In genomic region chr2:142415461-142415860, GRCh38 we compare ENCODE assay signal across 23 cellular contexts.
"Had no signal": no experiment of that assay in that cellular context is flagged by ENCODE, and none has a peak within 500 bp of the region (broad histone marks: within the 10 kb centered on the region; RNA-seq: fewer than 3 reads in every experiment).

No MANE protein-coding gene starts in this region.

- DNase-seq: activated CD4-positive, alpha-beta memory T cell treated with anti-CD3 and anti-CD28 coated beads, Interleukin-2, amount 10 ng/mL, durations not matched to agents 7 days and 5 days; activated CD4-positive, alpha-beta T cell treated with anti-CD3 and anti-CD28 coated beads, Interleukin-2, amount 50 U/mL, for 1 hour; activated CD4-positive, CD25-positive, alpha-beta regulatory T cell; activated gamma-delta T cell; activated naive CD4-positive, alpha-beta T cell treated with anti-CD3 and anti-CD28 coated beads for 36 hours; activated T-cell treated with anti-CD3 and anti-CD28 coated beads for 4 hours; activated T-cell treated with anti-CD3 and anti-CD28 coated beads, Interleukin-2, amount 50 U/mL, for 48 hours; anterior cingulate cortex; KG1; NCI-H1092; NCI-H1417; NCI-H1930; NCI-H2171; NCI-H2227 treated with DMSO at 0.1 percent for 48 hours; NCI-H524 treated with DMSO at 0.1 percent for 48 hours; NCI-H82; NK-92 treated with Interleukin-12 subunit alpha and Interleukin-12 subunit beta, amount 100 ng/mL, for 24 hours; PC-3; SHP77 treated with DMSO at 0.1 percent for 48 hours; T-helper 17 cell; T-helper 9 cell had no signal

- FAIRE-seq: TTC549 had no signal

- ATAC-seq: activated T-helper 17 cell treated with anti-CD3 and anti-CD28 coated beads, Interleukin-2, amount 50 U/mL, for 72 hours; PC-3; T-helper 17 cell had no signal
